Comparison of ENCODE assay signal across 1 cellular context in genomic region chr1:230894664-230895063, GRCh38.
TF ChIP-seq lines count a peak whose summit lies in the region.

No MANE protein-coding gene starts in this region.

TF ChIP-seq in HepG2, 621 proteins besides CTCF, POLR2A, EP300 and RAD21 (continued from another document):
- no peak for TF ChIP-seq KLF9 (CRISPR knock-in tag; IDR thresholded peaks at IDR 0.05; ENCODE audit: low read depth)
- TF ChIP-seq FOXK2 (IDR thresholded peaks at IDR 0.05): no peak
- no peak for TF ChIP-seq ARNT2 (CRISPR knock-in tag; IDR thresholded peaks at IDR 0.05; ENCODE audit: low read depth)
- TF ChIP-seq ZNF761 (CRISPR knock-in tag; conservative IDR thresholded peaks at IDR 0.05): no peak
- TF ChIP-seq E2F2 (CRISPR knock-in tag; IDR thresholded peaks at IDR 0.05; ENCODE audit: borderline replicate concordance): no peak
- no peak for TF ChIP-seq ZSCAN5A (CRISPR knock-in tag; IDR thresholded peaks at IDR 0.05; ENCODE audit: borderline replicate concordance)
- TF ChIP-seq, protein P1, sequence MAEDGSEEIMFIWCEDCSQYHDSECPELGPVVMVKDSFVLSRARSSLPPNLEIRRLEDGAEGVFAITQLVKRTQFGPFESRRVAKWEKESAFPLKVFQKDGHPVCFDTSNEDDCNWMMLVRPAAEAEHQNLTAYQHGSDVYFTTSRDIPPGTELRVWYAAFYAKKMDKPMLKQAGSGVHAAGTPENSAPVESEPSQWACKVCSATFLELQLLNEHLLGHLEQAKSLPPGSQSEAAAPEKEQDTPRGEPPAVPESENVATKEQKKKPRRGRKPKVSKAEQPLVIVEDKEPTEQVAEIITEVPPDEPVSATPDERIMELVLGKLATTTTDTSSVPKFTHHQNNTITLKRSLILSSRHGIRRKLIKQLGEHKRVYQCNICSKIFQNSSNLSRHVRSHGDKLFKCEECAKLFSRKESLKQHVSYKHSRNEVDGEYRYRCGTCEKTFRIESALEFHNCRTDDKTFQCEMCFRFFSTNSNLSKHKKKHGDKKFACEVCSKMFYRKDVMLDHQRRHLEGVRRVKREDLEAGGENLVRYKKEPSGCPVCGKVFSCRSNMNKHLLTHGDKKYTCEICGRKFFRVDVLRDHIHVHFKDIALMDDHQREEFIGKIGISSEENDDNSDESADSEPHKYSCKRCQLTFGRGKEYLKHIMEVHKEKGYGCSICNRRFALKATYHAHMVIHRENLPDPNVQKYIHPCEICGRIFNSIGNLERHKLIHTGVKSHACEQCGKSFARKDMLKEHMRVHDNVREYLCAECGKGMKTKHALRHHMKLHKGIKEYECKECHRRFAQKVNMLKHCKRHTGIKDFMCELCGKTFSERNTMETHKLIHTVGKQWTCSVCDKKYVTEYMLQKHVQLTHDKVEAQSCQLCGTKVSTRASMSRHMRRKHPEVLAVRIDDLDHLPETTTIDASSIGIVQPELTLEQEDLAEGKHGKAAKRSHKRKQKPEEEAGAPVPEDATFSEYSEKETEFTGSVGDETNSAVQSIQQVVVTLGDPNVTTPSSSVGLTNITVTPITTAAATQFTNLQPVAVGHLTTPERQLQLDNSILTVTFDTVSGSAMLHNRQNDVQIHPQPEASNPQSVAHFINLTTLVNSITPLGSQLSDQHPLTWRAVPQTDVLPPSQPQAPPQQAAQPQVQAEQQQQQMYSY (CRISPR knock-in tag; IDR thresholded peaks at IDR 0.05): no peak
- no peak for TF ChIP-seq FOXM1 (CRISPR knock-in tag; IDR thresholded peaks at IDR 0.05)
- no peak for TF ChIP-seq TFDP1 (CRISPR knock-in tag; IDR thresholded peaks at IDR 0.05; ENCODE audit: borderline replicate concordance)
- no peak for TF ChIP-seq ATF4 (CRISPR knock-in tag; IDR thresholded peaks at IDR 0.05)
- no peak for TF ChIP-seq U2AF2 (IDR thresholded peaks at IDR 0.05; ENCODE audit: low read depth, low read length)
- TF ChIP-seq TCF7 (IDR thresholded peaks at IDR 0.05; ENCODE audit: low read depth): no peak
- TF ChIP-seq EEA1 (CRISPR knock-in tag; IDR thresholded peaks at IDR 0.05; ENCODE audit: borderline replicate concordance): no peak
- no peak for TF ChIP-seq ZSCAN25 (CRISPR knock-in tag; IDR thresholded peaks at IDR 0.05)
- no peak for TF ChIP-seq ZNF549 (CRISPR knock-in tag; IDR thresholded peaks at IDR 0.05)
- no peak for TF ChIP-seq ZBTB40 (IDR thresholded peaks at IDR 0.05)
- TF ChIP-seq ZBTB40 (CRISPR knock-in tag; IDR thresholded peaks at IDR 0.05): no peak
